8 cellular contexts compared by ENCODE assay signal in genomic region chr4:158255727-158256324, GRCh38. TPM values are rescaled to one million over a fixed set of nuclear protein-coding genes. Genes with fewer than 3 reads are reported as not detected.
A peak's percentile ranks its signal among the peaks of the same experiment; 100 is the strongest.
DNase-seq lines count a peak whose midpoint lies in the region; ATAC-seq and TF ChIP-seq lines count a peak whose summit lies in the region.

No MANE protein-coding gene starts in this region.

- H2BK120ac ChIP-seq in mesendoderm (ENCODE audit: low read depth, low read length), result no peak overlapping the region

- no peaks in the 10 kb centered on the region for H3K4me1 ChIP-seq in mesendoderm (ENCODE audit: control insufficient read depth, low read depth, low read length)

- no peaks in the 10 kb centered on the region for H3K79me2 ChIP-seq in mesendoderm (ENCODE audit: control insufficient read depth, insufficient read depth, low read length)

- H3K27me3 ChIP-seq in mesendoderm (ENCODE audit: insufficient read depth, low read length, poor library complexity), result no peaks in the 10 kb centered on the region

- H3K27me3 Mint-ChIP-seq in Calu3 (ENCODE audit: unreplicated experiment), result no peaks in the 10 kb centered on the region

- BruUV-seq in Calu3 (replicated peaks; lab: Mats Ljungman, UMichigan), result no TSS peak

- H3K18ac ChIP-seq in mesendoderm (ENCODE audit: low read length), result no peak overlapping the region

- H3K27ac Mint-ChIP-seq in Calu3 (ENCODE audit: unreplicated experiment), result no peak overlapping the region

- no peak overlapping the region for H3K4me2 ChIP-seq in mesendoderm (ENCODE audit: low read length)

- no peak overlapping the region for H4K8ac ChIP-seq in mesendoderm (ENCODE audit: low read depth, low read length)

- no peak overlapping the region for H3K4me3 ChIP-seq in coronary artery
- no peak overlapping the region for H3K4me3 ChIP-seq in mesendoderm (ENCODE audit: low read length)

- H3K79me1 ChIP-seq in mesendoderm (ENCODE audit: low read length), result no peaks in the 10 kb centered on the region

- WGBS in mesendoderm (ENCODE audit: extremely low coverage, insufficient coverage, low lambda C conversion rate), result no CpG with 5 or more reads among the region's 3 CpGs

- H3K56ac ChIP-seq in mesendoderm (ENCODE audit: low read length), result no peak overlapping the region

- CTCF ChIA-PET in Calu3 (lab: Charles Lee), result no interaction called here

- H3K4me1 Mint-ChIP-seq in Calu3 (ENCODE audit: low read depth, unreplicated experiment), result no peaks in the 10 kb centered on the region

- no peaks in the 10 kb centered on the region for H3K36me3 ChIP-seq in mesendoderm (ENCODE audit: control insufficient read depth, insufficient read depth, low read length)

- H3K4ac ChIP-seq in mesendoderm (ENCODE audit: low read depth, low read length), result no peak overlapping the region

- H2AK5ac ChIP-seq in mesendoderm (ENCODE audit: low read length), result no peak overlapping the region

- H2BK15ac ChIP-seq in mesendoderm (replicated peaks; ENCODE audit: low read depth), result no peak overlapping the region

- DNase-seq in Calu3 (peak; percentile 3), NCI-H82 treated with DMSO at 0.1 percent for 48 hours (lab: John Stamatoyannopoulos, UW; ENCODE audit: unreplicated experiment) (peak; percentile 16), coronary artery (ENCODE audit: low spot score) (no peak), mesendoderm (peak; percentile 55), activated T-cell treated with anti-CD3 and anti-CD28 coated beads for 4 hours (no peak), NCI-H1048 (lab: John Stamatoyannopoulos, UW) (no peak)

- no peak overlapping the region for H3K23ac ChIP-seq in mesendoderm (ENCODE audit: low read length)

- TF ChIP-seq CTCF in Calu3 (IDR thresholded peaks at IDR 0.05; ENCODE audit: unreplicated experiment) (peak; percentile 43), coronary artery (IDR thresholded peaks at IDR 0.05) (peak; percentile 62)

- no peak overlapping the region for H2BK5ac ChIP-seq in mesendoderm (ENCODE audit: low read length)

- H4K5ac ChIP-seq in mesendoderm (ENCODE audit: low read length), result no peak overlapping the region

- no peak overlapping the region for H3K9ac ChIP-seq in mesendoderm (ENCODE audit: low read length)

- ATAC-seq in GM19395 (IDR thresholded peaks at IDR 0.05; ENCODE audit: unreplicated experiment), result peak; percentile 77
- peak; percentile 71 for ATAC-seq in HG03342 (IDR thresholded peaks at IDR 0.05; ENCODE audit: unreplicated experiment)

- no peaks in the 10 kb centered on the region for H3K36me3 Mint-ChIP-seq in Calu3 (ENCODE audit: insufficient read depth, unreplicated experiment)

- intact Hi-C loops in Calu3 (cut with micrococcal nuclease; ENCODE audit: unreplicated experiment), result loop anchor here (1.0 to 2.0 kb wide), 2 partner anchors 63 to 263 kb away; no protein-coding TSS in a partner anchor

- H3K4me3 Mint-ChIP-seq in Calu3 (ENCODE audit: low read depth, unreplicated experiment), result no peak overlapping the region

- H3K27ac ChIP-seq in coronary artery (no peak overlapping the region), mesendoderm (ENCODE audit: low read depth, low read length) (no peak overlapping the region)

- H3K9me3 Mint-ChIP-seq in Calu3 (ENCODE audit: low read depth, unreplicated experiment), result no peaks in the 10 kb centered on the region

RNA-seq across cellular contexts. Expression of gene TMEM144, which starts 45.5 kb away (rescaled TPM):
- 6.0 and 11.8 TPM in 2 replicates for total RNA-seq in Calu3 (2022)
- 1.7 TPM for polyA plus RNA-seq in mesendoderm (2013, experiment 1 of 2)
- polyA plus RNA-seq in mesendoderm (2013, experiment 2 of 2), result 1.6 TPM

Comparison
In these comparisons a context has a peak if more than half of its experiments do, and no peak if none do; other contexts are left out.
1. DNase-seq: peak in Calu3 (single experiment), NCI-H82 treated with DMSO at 0.1 percent for 48 hours (single experiment) and mesendoderm (single experiment); none in coronary artery (single experiment), activated T-cell treated with anti-CD3 and anti-CD28 coated beads for 4 hours (single experiment) and NCI-H1048 (single experiment).